Comparison of ENCODE assay signal across 16 cellular contexts in genomic region chr2:108316194-108316880, GRCh38. TPM values are rescaled to one million over a fixed set of nuclear protein-coding genes. Genes with fewer than 3 reads are reported as not detected.
DNase-seq lines count a peak whose midpoint lies in the region; ATAC-seq and TF ChIP-seq lines count a peak whose summit lies in the region.
"Had no signal": no experiment of that assay in that cellular context is flagged by ENCODE, and none has a peak within 500 bp of the region (broad histone marks: within the 10 kb centered on the region; RNA-seq: fewer than 3 reads in every experiment).

No MANE protein-coding gene starts in this region.

- TF ChIP-seq CTCF in Panc1 (IDR thresholded peaks at IDR 0.05) (no peak), mucosa of descending colon (IDR thresholded peaks at IDR 0.05) (no peak), MM.1S (IDR thresholded peaks at IDR 0.05; ENCODE audit: low read length) (no peak)

- H3K9ac ChIP-seq in MM.1S (ENCODE audit: low read length), result no peak overlapping the region
- H3K9ac ChIP-seq: parathyroid adenoma had no signal

- no peaks in the 10 kb centered on the region for H3K79me2 ChIP-seq in MM.1S (ENCODE audit: low read length)
- H3K79me2 ChIP-seq: parathyroid adenoma had no signal

- no peaks in the 10 kb centered on the region for H3F3A ChIP-seq in MM.1S (ENCODE audit: insufficient read depth, low read length)

- H3K4me1 ChIP-seq in Panc1 (ENCODE audit: control insufficient read depth, insufficient read depth, low read length) (no peaks in the 10 kb centered on the region), mucosa of descending colon (ENCODE audit: low read depth) (peaks cover 18% of the 10 kb centered on the region), MM.1S (ENCODE audit: low read length) (no peaks in the 10 kb centered on the region)
- H3K4me1 ChIP-seq: parathyroid adenoma, thyroid gland had no signal

- H3K27me3 ChIP-seq in H7 (ENCODE audit: control insufficient read depth, insufficient read depth, low read length) (no peaks in the 10 kb centered on the region), Panc1 (ENCODE audit: control insufficient read depth, insufficient read depth, low read length) (no peaks in the 10 kb centered on the region), MM.1S (replicated peaks; ENCODE audit: insufficient read depth, low read length) (no peaks in the 10 kb centered on the region)
- H3K27me3 ChIP-seq: thyroid gland had no signal

- in situ Hi-C loops in Panc1 (cut with HindIII; ENCODE audit: low pct_unique_long_range_greater_than_20kb, low sequenced_read_pairs), result no loop called here

- H3K9me3 ChIP-seq in Panc1 (ENCODE audit: control insufficient read depth, insufficient read depth, low read depth, low read length) (no peaks in the 10 kb centered on the region), mucosa of descending colon (no peaks in the 10 kb centered on the region), MM.1S (replicated peaks; ENCODE audit: insufficient read depth, low read length) (no peaks in the 10 kb centered on the region)
- H3K9me3 ChIP-seq: thyroid gland had no signal

- H3K27ac ChIP-seq in Panc1 (ENCODE audit: low read length) (peak overlapping the region; percentile 59; the same call in 1 of the 2 replicates), MM.1S (ENCODE audit: low read length) (no peak overlapping the region)
- H3K27ac ChIP-seq: parathyroid adenoma, thyroid gland had no signal

- DNase-seq in H7, result peak; percentile 17
- no peak for DNase-seq in Panc1 (ENCODE audit: low read depth, low spot score)
- peak; percentile 47 for DNase-seq in iPS DF 19.7 (ENCODE audit: low read depth, low spot score)
- peak in 2 of 3 donors; percentile 11 to 30 for DNase-seq in mucosa of descending colon
- no peak for DNase-seq in MM.1S
- DNase-seq in NCI-H2081 treated with DMSO at 0.1 percent for 48 hours (lab: John Stamatoyannopoulos, UW), result no peak
- no peak for DNase-seq in NCI-H2196 (lab: John Stamatoyannopoulos, UW; ENCODE audit: unreplicated experiment)
- DNase-seq in DMS153 treated with DMSO at 0.1 percent for 48 hours (lab: John Stamatoyannopoulos, UW; ENCODE audit: unreplicated experiment), result no peak
- DNase-seq: activated CD4-positive, CD25-positive, alpha-beta regulatory T cell; COR-L47; erythroblast; MV-4-11; NCI-H2227 treated with DMSO at 0.1 percent for 48 hours; OCI-M1; thyroid gland had no signal

- peak; percentile 57; the same call in 1 of the 2 replicates for ATAC-seq in Panc1
- peak; percentile 65 for ATAC-seq in mucosa of descending colon

- intact Hi-C loops in Panc1 (cut with micrococcal nuclease; ENCODE audit: unreplicated experiment), result no loop called here
- intact Hi-C loops in mucosa of descending colon (cut with DNase I, micrococcal nuclease), result no loop called here

- no TSS peak for BruUV-seq in Panc1 (replicated peaks; lab: Mats Ljungman, UMichigan)

- POLR2A ChIA-PET in Panc1 (lab: Charles Lee), result no interaction called here

- CTCF ChIA-PET in Panc1 (lab: Charles Lee), result no interaction called here

- no peak overlapping the region for H3K4me2 ChIP-seq in MM.1S (ENCODE audit: low read depth, low read length)

- H3K9me2 ChIP-seq in MM.1S (replicated peaks; ENCODE audit: insufficient read depth, low read length), result no peaks in the 10 kb centered on the region

- H4K20me1 ChIP-seq in MM.1S (ENCODE audit: insufficient read depth, low read length), result no peaks in the 10 kb centered on the region

- H3K36me3 ChIP-seq in H7 (replicated peaks; ENCODE audit: control insufficient read depth, insufficient read depth, low read length), result no peaks in the 10 kb centered on the region
- no peaks in the 10 kb centered on the region for H3K36me3 ChIP-seq in Panc1 (ENCODE audit: control insufficient read depth, insufficient read depth, low read length)
- H3K36me3 ChIP-seq in mucosa of descending colon (ENCODE audit: low read depth), result no peaks in the 10 kb centered on the region
- no peaks in the 10 kb centered on the region for H3K36me3 ChIP-seq in MM.1S (replicated peaks; ENCODE audit: insufficient read depth, low read length)
- H3K36me3 ChIP-seq: thyroid gland had no signal

- no peak overlapping the region for H2AFZ ChIP-seq in MM.1S (ENCODE audit: low read length)
- H2AFZ ChIP-seq: parathyroid adenoma had no signal

- H3K4me3 ChIP-seq in H7 (ENCODE audit: insufficient read depth, low read depth, low read length) (peak overlapping the region; percentile 14), Panc1 (ENCODE audit: low read depth in 2 of 2, low read length in 2 of 2) (no peak overlapping the region), mucosa of descending colon (no peak overlapping the region), MM.1S (ENCODE audit: low read length) (no peak overlapping the region)
- H3K4me3 ChIP-seq: thyroid gland had no signal

RNA-seq across cellular contexts. Expression of gene SULT1C2, which starts 27.6 kb away (rescaled TPM):
- total RNA-seq in H7 (2014; rRNA removed; shearing (Covaris generic)), result 1.4 TPM in 2 replicates
- 0.31 TPM for total RNA-seq in Panc1 (2021; ENCODE audit: unreplicated experiment)
- polyA plus RNA-seq in Panc1 (2012; ENCODE audit: insufficient read length), result 0.33 TPM
- 10 to 100 TPM in 1 of 3 donors, under 1 TPM in 1, not detected in 1; 0.52 to 10.5 TPM for total RNA-seq in mucosa of descending colon

Comparison
In these comparisons a context has a peak if more than half of its experiments do, and no peak if none do; other contexts are left out.
1. DNase-seq: peak in H7 (single experiment), iPS DF 19.7 (single experiment) and mucosa of descending colon (2 of 3); none in Panc1 (single experiment), MM.1S (single experiment), NCI-H2081 treated with DMSO at 0.1 percent for 48 hours (single experiment), NCI-H2196 (single experiment) and DMS153 treated with DMSO at 0.1 percent for 48 hours (single experiment).